2 cellular contexts compared by ENCODE assay signal in genomic region chr16:23202166-23202565, GRCh38.
TF ChIP-seq lines count a peak whose summit lies in the region.

No MANE protein-coding gene starts in this region.

TF ChIP-seq in HEK293, 187 proteins besides CTCF, POLR2A, EP300 and RAD21:
- TF ChIP-seq ZFHX2 (tag by site-specific recombination; conservative IDR thresholded peaks at IDR 0.05) (peak; percentile 76), EGR2 (tag by site-specific recombination; IDR thresholded peaks at IDR 0.05; ENCODE audit: low read depth) (peak; percentile 95), ZNF202 (tag by site-specific recombination; IDR thresholded peaks at IDR 0.05; ENCODE audit: borderline replicate concordance) (no peak)

TF ChIP-seq in H1, 55 proteins besides CTCF, POLR2A, EP300 and RAD21:
- TF ChIP-seq E2F6 (IDR thresholded peaks at IDR 0.05) = no peak
- no peak for TF ChIP-seq SIN3A (conservative IDR thresholded peaks at IDR 0.05 in 1 of 2, IDR thresholded peaks at IDR 0.05 in 1 of 2; ENCODE audit: low read depth in 1 of 2, low read length in 2 of 2)
- TF ChIP-seq SP1 (IDR thresholded peaks at IDR 0.05; ENCODE audit: low read depth, low read length) = no peak
- TF ChIP-seq NANOG (IDR thresholded peaks at IDR 0.05; ENCODE audit: insufficient read depth, low read depth, low read length, poor library complexity, severe bottlenecking) = no peak
- no peak for TF ChIP-seq JUN (IDR thresholded peaks at IDR 0.05; ENCODE audit: low read depth, low read length)
- no peak for TF ChIP-seq SP2 (IDR thresholded peaks at IDR 0.05; ENCODE audit: low read length)
- TF ChIP-seq TAF7 (optimal IDR thresholded peaks at IDR 0.05; ENCODE audit: borderline replicate concordance, low read depth, low read length) = no peak
- TF ChIP-seq TBP (IDR thresholded peaks at IDR 0.05; ENCODE audit: low read depth, low read length) = no peak
- TF ChIP-seq RNF2 (IDR thresholded peaks at IDR 0.05; ENCODE audit: borderline replicate concordance, low read depth, low read length, missing control alignments, poor library complexity, severe bottlenecking) = no peak
- no peak for TF ChIP-seq SRF (IDR thresholded peaks at IDR 0.05; ENCODE audit: low read depth, low read length)
- TF ChIP-seq FOSL1 (IDR thresholded peaks at IDR 0.05; ENCODE audit: insufficient read depth, low read depth, low read length) = no peak
- no peak for TF ChIP-seq CHD1 (IDR thresholded peaks at IDR 0.05; ENCODE audit: low read depth, low read length)
- no peak for TF ChIP-seq KDM1A (IDR thresholded peaks at IDR 0.05; ENCODE audit: borderline replicate concordance, low read length)
- TF ChIP-seq BRCA1 (IDR thresholded peaks at IDR 0.05; ENCODE audit: low read depth, low read length) = no peak
- no peak for TF ChIP-seq KDM5A (IDR thresholded peaks at IDR 0.05; ENCODE audit: low read length)
- no peak for TF ChIP-seq SUZ12 (IDR thresholded peaks at IDR 0.05; ENCODE audit: low read length)
- TF ChIP-seq TCF12 (IDR thresholded peaks at IDR 0.05; ENCODE audit: low read depth, low read length) = no peak
- no peak for TF ChIP-seq CBX8 (IDR thresholded peaks at IDR 0.05; ENCODE audit: borderline replicate concordance, low read depth, low read length)
- TF ChIP-seq TEAD4 (IDR thresholded peaks at IDR 0.05; ENCODE audit: low read depth, low read length) = no peak
